1 cellular context compared by ENCODE assay signal in genomic region chr5:177493795-177494355, GRCh38.
TF ChIP-seq lines count a peak whose summit lies in the region.

No MANE protein-coding gene starts in this region.

TF ChIP-seq in GM23338, 12 proteins besides CTCF, POLR2A, EP300 and RAD21:
- no peak for TF ChIP-seq ZNF462 (CRISPR knock-in tag; IDR thresholded peaks at IDR 0.05)
- TF ChIP-seq EZH2 (IDR thresholded peaks at IDR 0.05; ENCODE audit: low read depth, unreplicated experiment): no peak
- TF ChIP-seq NANOG (IDR thresholded peaks at IDR 0.05; ENCODE audit: borderline replicate concordance): no peak
- TF ChIP-seq CREB1 (CRISPR knock-in tag; IDR thresholded peaks at IDR 0.05; ENCODE audit: low read depth): no peak
- no peak for TF ChIP-seq EZH2phosphoT487 (IDR thresholded peaks at IDR 0.05; ENCODE audit: unreplicated experiment)
- no peak for TF ChIP-seq POLR2AphosphoS5 (IDR thresholded peaks at IDR 0.05; ENCODE audit: low read depth)
TF ChIP-seq in GM23338: peak in this region for 0.
